In the genomic region with DNA sequence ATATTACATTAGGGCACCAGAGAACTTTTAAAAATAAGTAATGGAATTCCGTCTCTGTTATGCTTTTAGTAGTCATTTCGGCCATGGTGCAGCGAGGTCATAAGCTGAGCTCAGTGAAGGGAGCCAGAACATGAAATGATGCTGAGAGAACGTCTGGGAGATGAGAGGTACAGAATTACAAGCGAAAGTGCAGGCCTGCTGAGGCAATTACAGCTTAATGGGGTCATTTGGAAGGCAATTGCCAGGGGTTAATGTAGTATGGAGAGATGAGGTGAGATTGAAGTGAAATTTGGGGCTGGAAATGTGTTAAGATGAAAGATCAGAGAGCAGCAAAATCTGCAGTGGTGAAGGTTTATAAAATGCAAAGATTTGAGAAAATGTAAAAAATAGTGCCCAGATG, we compare ENCODE assay signal across 12 cellular contexts.
DNase-seq lines count a peak whose midpoint lies in the region; ATAC-seq, FAIRE-seq and TF ChIP-seq lines count a peak whose summit lies in the region.
"Had no signal": no experiment of that assay in that cellular context is flagged by ENCODE, and none has a peak within 500 bp of the region (broad histone marks: within the 10 kb centered on the region; RNA-seq: fewer than 3 reads in every experiment).

No MANE protein-coding gene starts in this region.

- POLR2A ChIA-PET in MCF 10A (lab: Yijun Ruan, JAX) (interaction anchor here (0.7 to 1.5 kb wide), 4 partner anchors 9 to 507 kb away, joined by 3 to 7 read pairs (median 4); no protein-coding TSS in a partner anchor), SK-N-SH (lab: Yijun Ruan, JAX) (interaction anchor here (0.7 to 1.2 kb wide), 3 partner anchors 14 to 436 kb away, joined by 3 to 4 read pairs (median 3); no protein-coding TSS in a partner anchor)
- POLR2A ChIA-PET in activated CD8-positive, alpha-beta T cell treated with anti-CD3 and anti-CD28 coated beads, Interleukin-2, amount 10 ng/mL, durations not matched to agents 7 days and 5 days (lab: Charles Lee) = no interaction called here

- H3K79me2 ChIP-seq in mammary epithelial cell (ENCODE audit: insufficient read depth, low read length) (peaks cover 64% of the 10 kb centered on the region), SK-N-SH (ENCODE audit: insufficient read depth) (peaks cover 99% of the 10 kb centered on the region)

- dilution Hi-C loops in mammary epithelial cell (cut with HindIII; ENCODE audit: low sequenced_read_pairs) = no loop called here

- DNase-seq in mammary epithelial cell = no peak
- no peak for DNase-seq in MCF 10A (ENCODE audit: unreplicated experiment)
- peak; percentile 45 for DNase-seq in SK-N-SH
- no peak for DNase-seq in left cardiac atrium
- DNase-seq in type B pancreatic cell (ENCODE audit: extremely low spot score, unreplicated experiment) = no peak
- no peak for DNase-seq in ureter (ENCODE audit: low spot score)
- DNase-seq in activated CD8-positive, alpha-beta T cell treated with anti-CD3 and anti-CD28 coated beads, Interleukin-2, amount 10 ng/mL, durations not matched to agents 7 days and 5 days = no peak
- DNase-seq in GM12892 (ENCODE audit: insufficient read length) = no peak
- DNase-seq: activated CD4-positive, alpha-beta memory T cell treated with anti-CD3 and anti-CD28 coated beads for 36 hours; NK-92 treated with Interleukin-12 subunit alpha and Interleukin-12 subunit beta, amount 100 ng/mL, for 24 hours had no signal

- no peaks in the 10 kb centered on the region for H3K9me2 ChIP-seq in SK-N-SH

- peaks cover 5% of the 10 kb centered on the region for H3K9me3 Mint-ChIP-seq in MCF 10A (ENCODE audit: unreplicated experiment)
- no peaks in the 10 kb centered on the region for H3K9me3 Mint-ChIP-seq in type B pancreatic cell
- no peaks in the 10 kb centered on the region for H3K9me3 Mint-ChIP-seq in activated CD8-positive, alpha-beta T cell treated with anti-CD3 and anti-CD28 coated beads, Interleukin-2, amount 10 ng/mL, durations not matched to agents 7 days and 5 days (ENCODE audit: insufficient read depth)
- H3K9me3 Mint-ChIP-seq: activated CD4-positive, alpha-beta memory T cell treated with anti-CD3 and anti-CD28 coated beads for 36 hours had no signal

- H3K4me3 Mint-ChIP-seq in MCF 10A (ENCODE audit: unreplicated experiment) (no peak overlapping the region), type B pancreatic cell (peak overlapping the region; percentile 27)
- H3K4me3 Mint-ChIP-seq in activated CD8-positive, alpha-beta T cell treated with anti-CD3 and anti-CD28 coated beads, Interleukin-2, amount 10 ng/mL, durations not matched to agents 7 days and 5 days = no peak overlapping the region
- H3K4me3 Mint-ChIP-seq: activated CD4-positive, alpha-beta memory T cell treated with anti-CD3 and anti-CD28 coated beads for 36 hours; activated naive CD8-positive, alpha-beta T cell had no signal

- H3K9ac ChIP-seq in mammary epithelial cell (ENCODE audit: insufficient read depth, low read length) (no peak overlapping the region), SK-N-SH (peak overlapping the region; percentile 56)

- peaks cover 10% of the 10 kb centered on the region for H3K4me1 Mint-ChIP-seq in MCF 10A (ENCODE audit: insufficient read depth, unreplicated experiment)
- peaks cover 39% of the 10 kb centered on the region for H3K4me1 Mint-ChIP-seq in type B pancreatic cell (ENCODE audit: unreplicated experiment)
- no peaks in the 10 kb centered on the region for H3K4me1 Mint-ChIP-seq in activated CD8-positive, alpha-beta T cell treated with anti-CD3 and anti-CD28 coated beads, Interleukin-2, amount 10 ng/mL, durations not matched to agents 7 days and 5 days (ENCODE audit: low read depth)

- H3K4me1 ChIP-seq in mammary epithelial cell (ENCODE audit: insufficient read depth, low read length) (peaks cover 14% of the 10 kb centered on the region), SK-N-SH (ENCODE audit: control insufficient read depth in 1 of 2, insufficient read depth in 2 of 2, low read depth in 1 of 2, low read length in 1 of 2) (peaks cover 25 to 53% of the 10 kb centered on the region in 2 experiments)

- in situ Hi-C loops in mammary epithelial cell (cut with MboI; ENCODE audit: low sequenced_read_pairs in 2 of 2) = no loop called here

- H2AFZ ChIP-seq in mammary epithelial cell (ENCODE audit: low read depth, low read length) (no peak overlapping the region), SK-N-SH (ENCODE audit: low read depth) (no peak overlapping the region)

- peak; percentile 43 for TF ChIP-seq RAD21 in SK-N-SH (IDR thresholded peaks at IDR 0.05; ENCODE audit: low read length)

- H3K27me3 Mint-ChIP-seq in MCF 10A (ENCODE audit: insufficient read depth, unreplicated experiment) = no peaks in the 10 kb centered on the region
- H3K27me3 Mint-ChIP-seq in type B pancreatic cell = no peaks in the 10 kb centered on the region
- no peaks in the 10 kb centered on the region for H3K27me3 Mint-ChIP-seq in activated CD8-positive, alpha-beta T cell treated with anti-CD3 and anti-CD28 coated beads, Interleukin-2, amount 10 ng/mL, durations not matched to agents 7 days and 5 days (ENCODE audit: low read depth)
- H3K27me3 Mint-ChIP-seq: activated CD4-positive, alpha-beta memory T cell treated with anti-CD3 and anti-CD28 coated beads for 36 hours; activated naive CD8-positive, alpha-beta T cell had no signal

- TF ChIP-seq EP300 in SK-N-SH (IDR thresholded peaks at IDR 0.05; ENCODE audit: borderline replicate concordance in 1 of 2, low read depth in 1 of 2, low read length in 1 of 2) = peak in 1 of 2 experiments; percentile 95; a peak in 2 of 4 replicates

- no peaks in the 10 kb centered on the region for H3K9me3 ChIP-seq in mammary epithelial cell (replicated peaks; ENCODE audit: insufficient read depth, low read length)
- no peaks in the 10 kb centered on the region for H3K9me3 ChIP-seq in SK-N-SH

- BruUV-seq in mammary epithelial cell (replicated peaks; lab: Mats Ljungman, UMichigan) (no TSS peak), MCF 10A (replicated peaks; lab: Mats Ljungman, UMichigan) (no TSS peak)

- H4K20me1 ChIP-seq in mammary epithelial cell (ENCODE audit: insufficient read depth, low read length) (no peaks in the 10 kb centered on the region), SK-N-SH (ENCODE audit: insufficient read depth) (peaks cover 33% of the 10 kb centered on the region; the same call in 1 of the 2 replicates)

- H3K27ac Mint-ChIP-seq in MCF 10A (ENCODE audit: low read depth, unreplicated experiment) (no peak overlapping the region), type B pancreatic cell (no peak overlapping the region)
- no peak overlapping the region for H3K27ac Mint-ChIP-seq in activated CD8-positive, alpha-beta T cell treated with anti-CD3 and anti-CD28 coated beads, Interleukin-2, amount 10 ng/mL, durations not matched to agents 7 days and 5 days
- H3K27ac Mint-ChIP-seq: activated CD4-positive, alpha-beta memory T cell treated with anti-CD3 and anti-CD28 coated beads for 36 hours; activated naive CD8-positive, alpha-beta T cell had no signal

- no peaks in the 10 kb centered on the region for H3K36me3 ChIP-seq in mammary epithelial cell (ENCODE audit: insufficient read depth, low read length)
- H3K36me3 ChIP-seq in SK-N-SH (replicated peaks in 1 of 2; ENCODE audit: control insufficient read depth in 1 of 2, insufficient read depth in 2 of 2, low read length in 1 of 2) = peaks cover 0 to 22% of the 10 kb centered on the region in 2 experiments

- H3K27me3 ChIP-seq in mammary epithelial cell (ENCODE audit: insufficient read depth, low read length) = no peaks in the 10 kb centered on the region
- H3K27me3 ChIP-seq in SK-N-SH (ENCODE audit: insufficient read depth) = no peaks in the 10 kb centered on the region

- CTCF ChIA-PET in mammary epithelial cell (lab: Charles Lee; ENCODE audit: low non-redundant PET) = interaction anchor here (0.5 kb wide), 1 partner anchor 286 kb away, joined by 4 read pairs; no protein-coding TSS in a partner anchor
- CTCF ChIA-PET in MCF 10A (lab: Yijun Ruan, JAX) = no interaction called here
- CTCF ChIA-PET in SK-N-SH (lab: Yijun Ruan, JAX) = no interaction called here
- CTCF ChIA-PET in activated CD8-positive, alpha-beta T cell treated with anti-CD3 and anti-CD28 coated beads, Interleukin-2, amount 10 ng/mL, durations not matched to agents 7 days and 5 days (lab: Charles Lee) = no interaction called here

- peaks cover 30% of the 10 kb centered on the region for H3F3A ChIP-seq in SK-N-SH (replicated peaks; ENCODE audit: insufficient read depth)

- intact Hi-C loops in mammary epithelial cell (cut with micrococcal nuclease) = no loop called here
- intact Hi-C loops in MCF 10A (cut with micrococcal nuclease) = no loop called here
- intact Hi-C loops in left cardiac atrium (cut with DNase I) = no loop called here

- WGBS in mammary epithelial cell (ENCODE audit: low coverage, missing lambda C conversion rate) = 87% methylated on average over 5 of the region's 5 CpGs
- WGBS in SK-N-SH (ENCODE audit: low lambda C conversion rate) = 16% methylated on average over 5 of the region's 5 CpGs

- H3K4me3 ChIP-seq in mammary epithelial cell (replicated peaks in 1 of 3; ENCODE audit: insufficient read depth in 1 of 3, low read depth in 2 of 3, low read length in 3 of 3) (no peak overlapping the region), SK-N-SH (ENCODE audit: low read depth in 2 of 2, low read length in 1 of 2) (peak overlapping the region; percentile 32 to 55; a peak in 3 of 4 replicates)
- H3K4me3 ChIP-seq: K562 had no signal

- no peak for TF ChIP-seq CTCF in mammary epithelial cell (conservative IDR thresholded peaks at IDR 0.05 in 1 of 2, IDR thresholded peaks at IDR 0.05 in 1 of 2; ENCODE audit: extremely low read depth in 1 of 2, insufficient read depth in 1 of 2, low read depth in 1 of 2, low read length in 2 of 2)
- TF ChIP-seq CTCF in MCF 10A (IDR thresholded peaks at IDR 0.05; ENCODE audit: unreplicated experiment) = no peak
- no peak for TF ChIP-seq CTCF in SK-N-SH (IDR thresholded peaks at IDR 0.05)
- TF ChIP-seq CTCF in type B pancreatic cell (conservative IDR thresholded peaks at IDR 0.05) = no peak

- FAIRE-seq in GM12892 (lab: Jason Lieb, UNC) = no peak
- FAIRE-seq: K562 had no signal

- ATAC-seq in left cardiac atrium = peak; percentile 47 to 59
- ATAC-seq in activated CD8-positive, alpha-beta T cell treated with anti-CD3 and anti-CD28 coated beads, Interleukin-2, amount 10 ng/mL, durations not matched to agents 7 days and 5 days = no peak
- ATAC-seq: K562 had no signal

- peak overlapping the region; percentile 98 for H3K4me2 ChIP-seq in mammary epithelial cell (ENCODE audit: insufficient read depth, low read depth, low read length)
- peak overlapping the region; percentile 71 for H3K4me2 ChIP-seq in SK-N-SH

- H3K36me3 Mint-ChIP-seq in MCF 10A (ENCODE audit: insufficient read depth, unreplicated experiment) = no peaks in the 10 kb centered on the region
- peaks cover 6% of the 10 kb centered on the region for H3K36me3 Mint-ChIP-seq in type B pancreatic cell
- no peaks in the 10 kb centered on the region for H3K36me3 Mint-ChIP-seq in activated CD8-positive, alpha-beta T cell treated with anti-CD3 and anti-CD28 coated beads, Interleukin-2, amount 10 ng/mL, durations not matched to agents 7 days and 5 days (ENCODE audit: low read depth)

- TF ChIP-seq POLR2A in GM12892 (IDR thresholded peaks at IDR 0.05; ENCODE audit: low read depth, low read length) = no peak

- H3K27ac ChIP-seq in mammary epithelial cell (ENCODE audit: insufficient read depth, low read depth, low read length) = no peak overlapping the region
- H3K27ac ChIP-seq in SK-N-SH (ENCODE audit: low read depth in 2 of 2, low read length in 1 of 2) = peak overlapping the region; percentile 79 to 93

Comparison
In these comparisons a context has a peak if more than half of its experiments do, and no peak if none do; other contexts are left out.
1. H3K4me3 ChIP-seq: peak in SK-N-SH (2 of 2); none in mammary epithelial cell (0 of 3).